22 cellular contexts compared by ENCODE assay signal in genomic region chrX:148290041-148290440, GRCh38.
"Had no signal": no experiment of that assay in that cellular context is flagged by ENCODE, and none has a peak within 500 bp of the region (broad histone marks: within the 10 kb centered on the region; RNA-seq: fewer than 3 reads in every experiment).

No MANE protein-coding gene starts in this region.

- H3K9me3 Mint-ChIP-seq: memory B cell had no signal

- H3K27me3 ChIP-seq: gastrocnemius medialis, stomach, transverse colon had no signal

- H3K4me3 Mint-ChIP-seq: endodermal cell, memory B cell, naive B cell, nephron had no signal

- DNase-seq: effector CD4-positive, alpha-beta T cell; endodermal cell; gastrocnemius medialis; kidney; left cardiac atrium; left ventricle myocardium inferior; lower lobe of right lung; naive B cell; occipital lobe; pancreas; right cardiac atrium; small intestine; stimulated activated CD4-positive, alpha-beta T cell treated with anti-CD3 and anti-CD28 coated beads, Interleukin-12 subunit alpha, Interleukin-12 subunit beta, amount 100 ng/mL, for 4 hours; stimulated activated naive CD4-positive, alpha-beta T cell; stomach; substantia nigra; transverse colon had no signal

- H3K4me3 ChIP-seq: coronary artery, gastrocnemius medialis, left ventricle myocardium inferior, lower lobe of right lung, pancreas, stomach, thoracic aorta, transverse colon had no signal

- H3K27ac Mint-ChIP-seq: endodermal cell, memory B cell, naive B cell, nephron, progenitor cell of endocrine pancreas had no signal

- H3K27ac ChIP-seq: coronary artery, gastrocnemius medialis, left ventricle myocardium inferior, lower lobe of right lung, pancreas, stomach, thoracic aorta, transverse colon had no signal

- H3K36me3 Mint-ChIP-seq: memory B cell, naive B cell had no signal

- H3K27me3 Mint-ChIP-seq: memory B cell, naive B cell, progenitor cell of endocrine pancreas had no signal

- ATAC-seq: gastrocnemius medialis, left cardiac atrium, lower lobe of right lung, pancreas, right cardiac atrium had no signal

- H3K4me1 ChIP-seq: gastrocnemius medialis, left ventricle myocardium inferior, lower lobe of right lung, pancreas, stomach, transverse colon had no signal

- H3K9me3 ChIP-seq: gastrocnemius medialis, left ventricle myocardium inferior, lower lobe of right lung, pancreas, stomach, thoracic aorta, transverse colon had no signal

- H3K4me1 Mint-ChIP-seq: endodermal cell, memory B cell, naive B cell, nephron had no signal

- H3K36me3 ChIP-seq: gastrocnemius medialis, left ventricle myocardium inferior, lower lobe of right lung, pancreas, stomach, thoracic aorta, transverse colon had no signal
